ENCODE assay signal across 16 cellular contexts in the genomic region with DNA sequence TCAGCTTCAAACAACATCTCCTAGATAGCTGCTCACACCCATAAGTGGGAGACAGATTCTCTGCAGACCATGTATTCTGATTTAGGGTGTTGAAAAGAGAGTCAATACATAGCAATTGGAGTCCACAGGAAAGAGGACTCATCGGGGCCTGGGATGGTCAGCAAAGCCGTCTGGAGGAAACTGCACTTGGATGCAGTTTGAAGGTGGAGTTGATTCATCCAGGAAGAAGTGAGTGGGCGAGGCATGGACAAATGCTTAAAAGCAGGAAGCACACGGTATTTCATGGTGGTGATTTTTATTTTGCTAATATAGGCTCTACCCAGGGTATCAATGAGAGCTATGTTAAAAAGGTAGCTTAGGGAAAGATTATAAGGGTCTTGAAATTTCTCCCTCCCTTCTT.
"Had no signal": no experiment of that assay in that cellular context is flagged by ENCODE, and none has a peak within 500 bp of the region (broad histone marks: within the 10 kb centered on the region; RNA-seq: fewer than 3 reads in every experiment).

No MANE protein-coding gene starts in this region.

- DNase-seq: activated CD4-positive, alpha-beta T cell treated with anti-CD3 and anti-CD28 coated beads for 4 hours; activated CD8-positive, alpha-beta T cell treated with anti-CD3 and anti-CD28 coated beads for 36 hours; activated naive CD4-positive, alpha-beta T cell treated with anti-CD3 and anti-CD28 coated beads, Interleukin-2, amount 10 ng/mL, durations not matched to agents 7 days and 5 days; activated T-cell treated with anti-CD3 and anti-CD28 coated beads, Interleukin-2, amount 50 U/mL, for 24 hours; aorta; cerebellar nuclear complex; cortex of kidney; effector CD4-positive, alpha-beta T cell; lower lobe of right lung; nucleus accumbens; posterior cingulate gyrus; retina; spleen; stimulated activated naive B cell treated with anti-CD40 and anti-IgM and Interleukin-4, amounts not matched to agents 10 μg/mL and 1 μg/mL and 100 μg/mL, for 72 hours; tibial artery had no signal

- ATAC-seq: activated CD8-positive, alpha-beta T cell treated with anti-CD3 and anti-CD28 coated beads for 36 hours; lower lobe of right lung; stimulated activated naive B cell treated with anti-CD40 and anti-IgM and Interleukin-4, amounts not matched to agents 10 μg/mL and 1 μg/mL and 100 μg/mL, for 72 hours; WTC11 had no signal
